16 cellular contexts compared by ENCODE assay signal in the genomic region with DNA sequence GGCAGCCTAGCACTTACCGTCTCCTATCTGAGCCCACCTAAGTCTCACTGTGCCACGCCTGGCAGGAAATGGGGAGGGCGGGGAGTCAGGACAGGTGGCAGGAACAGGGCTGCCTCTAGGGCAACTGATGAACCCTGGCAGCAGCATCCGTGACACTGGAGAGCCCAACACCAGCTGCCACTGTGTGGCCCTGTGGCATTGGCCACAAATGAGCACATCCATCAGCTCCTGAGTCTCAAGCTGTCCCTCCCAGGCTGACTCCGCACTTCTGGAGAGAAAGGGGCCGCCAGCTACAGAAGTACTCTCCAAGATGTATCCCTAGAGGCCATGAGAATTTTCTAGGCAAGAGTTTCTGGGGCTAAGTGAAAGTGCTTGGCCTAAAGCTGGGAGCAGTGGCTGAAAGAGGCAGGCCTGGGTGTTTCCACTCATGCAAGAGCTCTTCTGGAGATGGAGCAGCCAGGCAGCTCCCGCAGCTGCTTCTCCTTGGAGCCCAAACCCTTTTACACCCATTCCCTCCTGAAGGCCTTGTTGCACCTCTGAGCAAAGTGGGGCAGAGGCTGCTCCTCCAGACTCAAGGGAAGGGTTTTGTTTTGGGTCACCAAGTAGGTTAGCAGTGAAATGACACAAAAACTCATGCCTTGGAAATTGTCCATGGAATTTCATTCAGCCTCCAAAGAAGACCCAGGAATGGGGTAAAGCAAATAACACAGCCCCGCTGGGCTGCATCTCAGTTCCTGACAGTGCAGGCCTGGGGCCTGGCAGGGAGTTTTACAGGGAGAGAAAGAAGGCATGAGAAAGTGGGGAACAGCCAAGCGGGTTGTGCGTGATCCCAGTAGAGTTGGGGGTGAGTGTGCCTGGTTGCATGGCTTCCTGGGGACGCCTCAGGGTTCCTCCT. TPM values are rescaled to one million over a fixed set of nuclear protein-coding genes. Genes with fewer than 3 reads are reported as not detected.
DNase-seq lines count a peak whose midpoint lies in the region; ATAC-seq, FAIRE-seq and TF ChIP-seq lines count a peak whose summit lies in the region.
"Had no signal": no experiment of that assay in that cellular context is flagged by ENCODE, and none has a peak within 500 bp of the region (broad histone marks: within the 10 kb centered on the region; RNA-seq: fewer than 3 reads in every experiment).

No MANE protein-coding gene starts in this region.

- no peaks in the 10 kb centered on the region for H3K36me3 Mint-ChIP-seq in progenitor cell of endocrine pancreas (ENCODE audit: insufficient read depth)
- H3K36me3 Mint-ChIP-seq: T-cell had no signal

- no peak for TF ChIP-seq CTCF in VCaP (conservative IDR thresholded peaks at IDR 0.05)
- TF ChIP-seq CTCF in right atrium auricular region (IDR thresholded peaks at IDR 0.05), result no peak
- TF ChIP-seq CTCF in progenitor cell of endocrine pancreas (IDR thresholded peaks at IDR 0.05; ENCODE audit: unreplicated experiment), result no peak
- TF ChIP-seq CTCF in coronary artery (IDR thresholded peaks at IDR 0.05), result no peak

- H3K27me3 ChIP-seq in BLaER1, result no peaks in the 10 kb centered on the region
- H3K27me3 ChIP-seq in right atrium auricular region, result no peaks in the 10 kb centered on the region
- H3K27me3 ChIP-seq in small intestine (ENCODE audit: control insufficient read depth in 2 of 2, insufficient read depth in 2 of 2, low read length in 2 of 2), result no peaks in the 10 kb centered on the region
- H3K27me3 ChIP-seq: Peyer's patch had no signal

- H3K4me1 ChIP-seq in BLaER1 (peaks cover 100% of the 10 kb centered on the region), right atrium auricular region (peaks cover 0 to 77% of the 10 kb centered on the region in 2 donors), small intestine (ENCODE audit: control insufficient read depth in 2 of 2, insufficient read depth in 1 of 2, low read depth in 1 of 2, low read length in 1 of 2) (peaks cover 0 to 8% of the 10 kb centered on the region in 2 donors)

- H3K4me2 ChIP-seq in BLaER1, result peak overlapping the region; percentile 89

- no peak overlapping the region for H3K4me3 Mint-ChIP-seq in progenitor cell of endocrine pancreas (ENCODE audit: low read depth)
- H3K4me3 Mint-ChIP-seq: T-cell had no signal

- H3K27ac Mint-ChIP-seq in progenitor cell of endocrine pancreas, result peak overlapping the region; percentile 52
- H3K27ac Mint-ChIP-seq: T-cell had no signal

- H4K20me1 ChIP-seq in BLaER1, result 0 out of 2 replicates have a peak, but pooled peaks cover 10% of the 10 kb centered on the region

- H3K4me3 ChIP-seq in BLaER1 (no peak overlapping the region), right atrium auricular region (no peak overlapping the region), small intestine (ENCODE audit: low read depth in 1 of 2, low read length in 2 of 2) (no peak overlapping the region), coronary artery (no peak overlapping the region)
- H3K4me3 ChIP-seq: Peyer's patch had no signal

- H3K9me3 ChIP-seq in BLaER1 (no peaks in the 10 kb centered on the region), right atrium auricular region (no peaks in the 10 kb centered on the region), small intestine (ENCODE audit: control insufficient read depth, low read depth) (no peaks in the 10 kb centered on the region)
- H3K9me3 ChIP-seq: Peyer's patch had no signal

- ATAC-seq in left colon (no peak), GM21526 (IDR thresholded peaks at IDR 0.05; ENCODE audit: low FRiP score, unreplicated experiment) (no peak)
- ATAC-seq: T-cell had no signal

- peak; percentile 61 for DNase-seq in right atrium auricular region (ENCODE audit: low spot score)
- no peak for DNase-seq in progenitor cell of endocrine pancreas (ENCODE audit: low spot score, unreplicated experiment)
- DNase-seq in small intestine, result no peak
- no peak for DNase-seq in left colon
- no peak for DNase-seq in coronary artery (ENCODE audit: low spot score)
- DNase-seq: activated CD8-positive, alpha-beta memory T cell treated with anti-CD3 and anti-CD28 coated beads for 24 hours; activated effector memory CD4-positive, alpha-beta T cell treated with Interleukin-2 at 50 U/mL for 16 hours; NCI-H1694 treated with DMSO at 0.1 percent for 48 hours; NCI-H526 treated with DMSO at 0.1 percent for 48 hours; Peyer's patch; T-cell had no signal

- no peaks in the 10 kb centered on the region for H3K27me3 Mint-ChIP-seq in progenitor cell of endocrine pancreas
- H3K27me3 Mint-ChIP-seq: T-cell had no signal

- H3K9ac ChIP-seq in BLaER1, result peak overlapping the region; percentile 3; the same call in 1 of the 2 replicates
- H3K9ac ChIP-seq: parathyroid adenoma had no signal

- no peak for FAIRE-seq in small intestine (lab: Jason Lieb, UNC)
- FAIRE-seq: astrocyte had no signal

- H3K36me3 ChIP-seq in BLaER1, result peaks cover 4% of the 10 kb centered on the region; the same call in 1 of the 2 replicates
- no peaks in the 10 kb centered on the region for H3K36me3 ChIP-seq in right atrium auricular region
- no peaks in the 10 kb centered on the region for H3K36me3 ChIP-seq in small intestine (ENCODE audit: control insufficient read depth in 2 of 2, insufficient read depth in 2 of 2, low read length in 2 of 2)
- H3K36me3 ChIP-seq: Peyer's patch had no signal

- H3K9me3 Mint-ChIP-seq in progenitor cell of endocrine pancreas (ENCODE audit: low read depth), result no peaks in the 10 kb centered on the region
- H3K9me3 Mint-ChIP-seq: T-cell had no signal

- WGBS in small intestine, 3 donors, result 71 to 80% (median 73%) methylated on average over 11 of the region's 11 CpGs

- intact Hi-C loops in left colon (cut with DNase I, micrococcal nuclease), result loop anchor here in 1 of 2 donors (10.0 kb wide), 1 partner anchor 61 kb away; no protein-coding TSS in a partner anchor

- no peaks in the 10 kb centered on the region for H3K4me1 Mint-ChIP-seq in progenitor cell of endocrine pancreas (ENCODE audit: low read depth)

- H3K27ac ChIP-seq in BLaER1, result peak overlapping the region; percentile 89
- H3K27ac ChIP-seq in VCaP, result peak overlapping the region; percentile 80; the same call in 1 of the 2 replicates
- peak overlapping the region; percentile 88 to 97 for H3K27ac ChIP-seq in right atrium auricular region
- H3K27ac ChIP-seq in small intestine (ENCODE audit: low read depth in 1 of 2, low read length in 1 of 2), result no peak overlapping the region
- peak overlapping the region in 1 of 2 donors; percentile 86 for H3K27ac ChIP-seq in coronary artery
- H3K27ac ChIP-seq: parathyroid adenoma had no signal

RNA-seq across cellular contexts. Expression of a gene that starts 25.8 kb away (rescaled TPM):
- total RNA-seq in right atrium auricular region (10 to 100 TPM; 27.8 to 37.7 TPM), progenitor cell of endocrine pancreas (61.3 and 67.0 TPM in 2 replicates), left colon (10 to 100 TPM; 13.8 to 18.6 TPM)
- polyA plus RNA-seq in small intestine, result 10 to 100 TPM; 32.0 to 42.0 (median 33.5) TPM

Comparison
In these comparisons a context has a peak if more than half of its experiments do, and no peak if none do; other contexts are left out.
1. H3K27ac ChIP-seq: peak in BLaER1 (single experiment), VCaP (single experiment) and right atrium auricular region (2 of 2); none in small intestine (0 of 2).